In genomic region chr11:132088551-132088950, GRCh38 we compare ENCODE assay signal across 16 cellular contexts.
"Had no signal": no experiment of that assay in that cellular context is flagged by ENCODE, and none has a peak within 500 bp of the region (broad histone marks: within the 10 kb centered on the region; RNA-seq: fewer than 3 reads in every experiment).

No MANE protein-coding gene starts in this region.

- H3K4me3 ChIP-seq: left lung, thoracic aorta had no signal

- ATAC-seq: activated T-helper 17 cell treated with anti-CD3 and anti-CD28 coated beads, Interleukin-2, amount 50 U/mL, for 72 hours; effector memory CD8-positive, alpha-beta T cell; left lung; stimulated activated naive B cell treated with anti-CD40 and anti-IgM and Interleukin-4, amounts not matched to agents 10 μg/mL and 1 μg/mL and 100 μg/mL, for 72 hours had no signal

- H3K27me3 Mint-ChIP-seq: activated B cell treated with CpG ODN at 0.5 μM for 24 hours; activated CD4-positive, alpha-beta memory T cell treated with anti-CD3 and anti-CD28 coated beads for 36 hours; activated naive CD8-positive, alpha-beta T cell treated with anti-CD3 and anti-CD28 coated beads for 36 hours; activated T-helper 17 cell treated with anti-CD3 and anti-CD28 coated beads, Interleukin-2, amount 50 U/mL, for 72 hours; effector memory CD8-positive, alpha-beta T cell; stimulated activated naive B cell treated with anti-CD40 and anti-IgM and Interleukin-4, amounts not matched to agents 10 μg/mL and 1 μg/mL and 100 μg/mL, for 72 hours had no signal

- H3K36me3 Mint-ChIP-seq: activated CD4-positive, alpha-beta memory T cell treated with anti-CD3 and anti-CD28 coated beads for 36 hours; activated naive CD8-positive, alpha-beta T cell treated with anti-CD3 and anti-CD28 coated beads for 36 hours; stimulated activated naive B cell treated with anti-CD40 and anti-IgM and Interleukin-4, amounts not matched to agents 10 μg/mL and 1 μg/mL and 100 μg/mL, for 72 hours had no signal

- H3K4me1 Mint-ChIP-seq: activated B cell treated with CpG ODN at 0.5 μM for 24 hours; activated naive CD8-positive, alpha-beta T cell treated with anti-CD3 and anti-CD28 coated beads for 36 hours; activated T-helper 17 cell treated with anti-CD3 and anti-CD28 coated beads, Interleukin-2, amount 50 U/mL, for 72 hours; stimulated activated naive B cell treated with anti-CD40 and anti-IgM and Interleukin-4, amounts not matched to agents 10 μg/mL and 1 μg/mL and 100 μg/mL, for 72 hours had no signal

- H3K27ac Mint-ChIP-seq: activated B cell treated with CpG ODN at 0.5 μM for 24 hours; activated CD4-positive, alpha-beta memory T cell treated with anti-CD3 and anti-CD28 coated beads for 36 hours; activated naive CD8-positive, alpha-beta T cell treated with anti-CD3 and anti-CD28 coated beads for 36 hours; activated T-helper 17 cell treated with anti-CD3 and anti-CD28 coated beads, Interleukin-2, amount 50 U/mL, for 72 hours; effector memory CD8-positive, alpha-beta T cell; stimulated activated naive B cell treated with anti-CD40 and anti-IgM and Interleukin-4, amounts not matched to agents 10 μg/mL and 1 μg/mL and 100 μg/mL, for 72 hours; T-helper 2 cell treated with Interferon-gamma antibody and Interleukin-4, amounts not matched to agents 5 μg/mL and 100 μg/mL, for 36 hours had no signal

- H3K4me3 Mint-ChIP-seq: activated B cell treated with CpG ODN at 0.5 μM for 24 hours; activated CD4-positive, alpha-beta memory T cell treated with anti-CD3 and anti-CD28 coated beads for 36 hours; activated naive CD8-positive, alpha-beta T cell treated with anti-CD3 and anti-CD28 coated beads for 36 hours; activated T-helper 17 cell treated with anti-CD3 and anti-CD28 coated beads, Interleukin-2, amount 50 U/mL, for 72 hours; effector memory CD8-positive, alpha-beta T cell; stimulated activated naive B cell treated with anti-CD40 and anti-IgM and Interleukin-4, amounts not matched to agents 10 μg/mL and 1 μg/mL and 100 μg/mL, for 72 hours; T-helper 2 cell treated with Interferon-gamma antibody and Interleukin-4, amounts not matched to agents 5 μg/mL and 100 μg/mL, for 36 hours had no signal

- DNase-seq: activated B cell treated with CpG ODN at 0.5 μM for 24 hours; activated CD4-positive, alpha-beta memory T cell treated with anti-CD3 and anti-CD28 coated beads for 36 hours; activated CD4-positive, alpha-beta T cell treated with anti-CD3 and anti-CD28 coated beads for 4 hours; activated naive CD4-positive, alpha-beta T cell; activated naive CD8-positive, alpha-beta T cell treated with anti-CD3 and anti-CD28 coated beads for 36 hours; activated T-cell treated with anti-CD3 and anti-CD28 coated beads, Interleukin-2, amount 50 U/mL, for 1 hour; amniotic stem cell; effector memory CD8-positive, alpha-beta T cell; foreskin melanocyte; left lung; occipital lobe; posterior cingulate gyrus; stimulated activated naive B cell treated with anti-CD40 and anti-IgM and Interleukin-4, amounts not matched to agents 10 μg/mL and 1 μg/mL and 100 μg/mL, for 72 hours had no signal
